1 cellular context compared by ENCODE assay signal in the genomic region with DNA sequence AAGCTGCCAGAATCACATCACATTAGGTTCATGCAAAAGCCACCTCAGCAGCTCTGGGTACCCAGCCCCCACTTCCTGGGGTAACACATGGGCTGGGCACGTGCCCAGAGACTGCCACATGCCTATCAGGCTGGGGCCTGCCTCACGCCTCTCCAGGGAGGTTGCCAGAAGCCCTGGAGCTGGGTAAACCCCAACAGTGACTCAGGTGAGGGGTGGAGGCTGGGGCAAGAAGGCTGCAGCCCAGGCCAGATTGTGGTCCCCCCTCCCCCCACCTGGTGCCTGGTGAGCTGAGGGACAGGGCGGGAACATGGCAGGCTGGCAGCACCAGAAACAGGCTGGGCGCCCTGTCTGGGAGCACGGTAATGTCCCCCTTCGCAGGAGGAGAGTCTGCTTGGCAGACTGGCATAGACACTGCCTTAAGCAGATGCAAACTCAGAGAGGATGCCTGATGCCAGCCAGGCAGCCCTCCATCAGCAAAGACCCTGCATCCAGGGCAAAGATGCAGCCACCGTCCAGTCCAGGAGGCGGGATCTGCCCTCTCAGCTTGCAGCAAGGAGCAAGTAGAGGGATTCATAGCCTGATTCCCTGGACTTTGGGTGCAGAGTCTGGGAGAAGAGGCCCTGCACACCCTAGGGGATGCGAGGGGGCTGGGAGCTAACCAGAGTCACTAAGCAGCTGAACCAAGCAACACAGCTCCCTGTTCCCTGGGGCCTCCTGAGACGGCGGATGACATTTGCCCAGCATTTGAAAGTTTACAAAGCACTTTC.
TF ChIP-seq lines count a peak whose summit lies in the region.

No MANE protein-coding gene starts in this region.

TF ChIP-seq in GM12878, 131 proteins besides CTCF, POLR2A, EP300 and RAD21:
- TF ChIP-seq, protein P1, sequence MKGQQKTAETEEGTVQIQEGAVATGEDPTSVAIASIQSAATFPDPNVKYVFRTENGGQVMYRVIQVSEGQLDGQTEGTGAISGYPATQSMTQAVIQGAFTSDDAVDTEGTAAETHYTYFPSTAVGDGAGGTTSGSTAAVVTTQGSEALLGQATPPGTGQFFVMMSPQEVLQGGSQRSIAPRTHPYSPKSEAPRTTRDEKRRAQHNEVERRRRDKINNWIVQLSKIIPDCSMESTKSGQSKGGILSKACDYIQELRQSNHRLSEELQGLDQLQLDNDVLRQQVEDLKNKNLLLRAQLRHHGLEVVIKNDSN (IDR thresholded peaks at IDR 0.05; ENCODE audit: borderline replicate concordance, extremely low read length, insufficient read depth, low read depth, low read length), result peak; percentile 24
- TF ChIP-seq TARDBP (IDR thresholded peaks at IDR 0.05; ENCODE audit: borderline replicate concordance) (no peak), CHD2 (IDR thresholded peaks at IDR 0.05; ENCODE audit: borderline replicate concordance, low read depth, low read length) (no peak), BACH1 (IDR thresholded peaks at IDR 0.05; ENCODE audit: borderline replicate concordance) (no peak), BHLHE40 (IDR thresholded peaks at IDR 0.05; ENCODE audit: borderline replicate concordance in 1 of 2, low read depth in 2 of 2, low read length in 1 of 2) (peak; percentile 38 to 77; a peak in 3 of 4 replicates), ZBED1 (IDR thresholded peaks at IDR 0.05; ENCODE audit: borderline replicate concordance) (no peak), PAX8 (IDR thresholded peaks at IDR 0.05) (no peak), SMC3 (IDR thresholded peaks at IDR 0.05; ENCODE audit: borderline replicate concordance, low read length) (no peak), NR2C1 (IDR thresholded peaks at IDR 0.05) (no peak), SMAD1 (IDR thresholded peaks at IDR 0.05; ENCODE audit: low read depth, partially characterized antibody) (no peak)
TF ChIP-seq in GM12878: peak in this region for 2.
